Comparison of ENCODE assay signal across 8 cellular contexts in the genomic region with DNA sequence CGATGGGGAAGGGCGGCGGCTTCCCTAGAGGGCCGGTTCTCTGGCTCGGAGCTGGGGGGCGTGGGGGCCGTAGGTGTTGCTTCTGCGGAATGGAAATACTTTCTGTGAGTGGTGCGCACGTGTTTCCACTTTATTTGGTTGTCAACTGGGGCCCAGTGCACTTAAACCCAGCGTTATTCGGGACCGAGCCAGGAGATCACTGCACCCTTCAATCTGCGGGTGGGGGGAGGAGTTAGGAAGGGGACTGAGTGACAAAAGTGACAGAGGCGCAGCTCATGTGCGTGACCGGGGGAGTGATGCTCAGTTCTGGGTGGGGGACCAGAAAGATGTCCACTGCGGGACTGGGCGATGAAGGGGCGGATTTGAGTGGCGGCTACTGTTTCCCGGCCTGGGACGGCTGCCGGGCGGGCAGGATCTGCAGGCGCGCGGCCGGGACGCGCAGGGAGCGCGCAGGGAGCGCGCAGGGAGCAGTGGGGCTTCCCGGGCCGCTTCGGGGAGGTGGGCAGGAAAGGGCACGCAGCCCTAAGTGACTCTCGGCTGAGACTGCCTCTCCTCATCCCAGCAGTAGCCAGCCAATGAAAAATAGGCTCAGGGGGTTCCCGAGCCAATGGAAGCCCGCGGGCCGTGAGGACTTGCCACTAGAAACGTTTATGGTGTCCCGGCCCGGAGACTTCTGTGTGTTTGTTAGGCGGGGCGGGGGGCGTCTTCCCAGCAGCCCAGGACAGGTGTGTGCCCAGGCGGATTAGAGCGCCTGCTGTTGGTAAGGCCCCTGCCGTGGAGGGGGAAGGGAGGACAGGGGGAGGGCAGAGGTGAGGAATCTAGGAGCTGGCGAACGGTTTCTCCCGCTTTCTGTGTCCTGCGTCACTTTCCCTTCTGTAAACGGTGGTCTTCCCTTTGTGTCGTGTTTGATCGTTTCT. TPM values are rescaled to one million over a fixed set of nuclear protein-coding genes. Genes with fewer than 3 reads are reported as not detected.
A peak's percentile ranks its signal among the peaks of the same experiment; 100 is the strongest.
DNase-seq lines count a peak whose midpoint lies in the region; ATAC-seq and TF ChIP-seq lines count a peak whose summit lies in the region.

No MANE protein-coding gene starts in this region.

- TF ChIP-seq POLR2A in uterus (IDR thresholded peaks at IDR 0.05), result no peak

- no peaks in the 10 kb centered on the region for H3K9me3 ChIP-seq in cardiac muscle cell (ENCODE audit: low read depth)
- no peaks in the 10 kb centered on the region for H3K9me3 ChIP-seq in uterus

- H3K4me1 ChIP-seq in cardiac muscle cell (ENCODE audit: low read depth) (no peaks in the 10 kb centered on the region), uterus (peaks cover 0 to 10% of the 10 kb centered on the region in 2 donors)

- intact Hi-C loops in posterior cingulate gyrus (cut with DNase I) (no loop called here), uterus (cut with DNase I; ENCODE audit: low total_unique reads) (no loop called here)

- H3K27ac ChIP-seq in cardiac muscle cell (no peak overlapping the region), uterus (no peak overlapping the region)

- DNase-seq in AG09309 (ENCODE audit: low read depth) (no peak), SHP77 (lab: John Stamatoyannopoulos, UW) (peak; percentile 69 to 75), cardiac muscle cell (ENCODE audit: low read depth in 1 of 2, low spot score in 1 of 2) (peak; percentile 46 to 84), posterior cingulate gyrus (peak in 8 of 10 donors; percentile 20 to 89 (median 28)), uterus (peak in 1 of 2 donors; percentile 21)
- DNase-seq in activated naive CD4-positive, alpha-beta T cell treated with anti-CD3 and anti-CD28 coated beads, Interleukin-2, amount 50 U/mL, for 16 hours, result peak; percentile 64

- H3K4me3 ChIP-seq in AG09309 (ENCODE audit: control insufficient read depth, low read depth, low read length), result peak overlapping the region; percentile 47
- peak overlapping the region; percentile 36 for H3K4me3 ChIP-seq in cardiac muscle cell
- H3K4me3 ChIP-seq in uterus, result peak overlapping the region; percentile 26 to 39

- TF ChIP-seq CTCF in AG09309 (IDR thresholded peaks at IDR 0.05; ENCODE audit: control insufficient read depth, insufficient read depth, low read depth, low read length, missing control alignments), result no peak
- no peak for TF ChIP-seq CTCF in cardiac muscle cell (IDR thresholded peaks at IDR 0.05; ENCODE audit: low read depth, low read length)
- no peak for TF ChIP-seq CTCF in uterus (IDR thresholded peaks at IDR 0.05)

- H3K27me3 ChIP-seq in cardiac muscle cell (peaks cover 9% of the 10 kb centered on the region), uterus (peaks cover 0 to 4% of the 10 kb centered on the region in 2 donors)

- peak; percentile 9 for ATAC-seq in HG03175 (IDR thresholded peaks at IDR 0.05; ENCODE audit: unreplicated experiment)
- ATAC-seq in GM21529 (IDR thresholded peaks at IDR 0.05; ENCODE audit: unreplicated experiment), result no peak

- H3K36me3 ChIP-seq in cardiac muscle cell (no peaks in the 10 kb centered on the region), uterus (no peaks in the 10 kb centered on the region)

RNA-seq across cellular contexts. Expression of a gene that starts 54.3 kb away (rescaled TPM):
- total RNA-seq in cardiac muscle cell, result 7.5 and 7.8 TPM in 2 replicates
- 1.9 and 3.0 TPM in 2 replicates for polyA plus RNA-seq in cardiac muscle cell
- total RNA-seq in uterus, result 10 to 100 TPM in 3 of 4 donors, 1 to 10 TPM in 1; 4.1 to 17.5 (median 12.4) TPM
